In the genomic region with DNA sequence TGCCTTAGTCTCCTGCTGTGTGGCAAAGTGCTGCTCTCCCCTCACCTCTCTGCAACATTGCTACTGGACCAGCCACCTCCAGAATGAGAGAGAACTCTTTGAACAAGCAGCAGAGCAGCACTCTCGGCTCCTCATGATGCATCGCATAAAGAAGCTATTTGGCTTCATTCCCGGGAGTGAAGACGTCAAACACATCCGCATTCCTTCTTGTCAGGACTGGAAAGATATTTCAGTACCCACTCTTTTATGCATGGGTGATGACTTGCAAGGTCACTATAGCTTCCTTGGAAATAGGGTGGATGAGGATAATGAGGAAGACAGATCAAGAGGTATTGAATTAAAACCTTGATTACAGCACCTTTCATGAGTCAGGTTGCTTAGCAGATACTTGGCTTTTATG, we compare ENCODE assay signal across 11 cellular contexts. TPM values are rescaled to one million over a fixed set of nuclear protein-coding genes. Genes with fewer than 3 reads are reported as not detected.
A peak's percentile ranks its signal among the peaks of the same experiment; 100 is the strongest.
DNase-seq lines count a peak whose midpoint lies in the region; ATAC-seq and TF ChIP-seq lines count a peak whose summit lies in the region.
"Had no signal": no experiment of that assay in that cellular context is flagged by ENCODE, and none has a peak within 500 bp of the region (broad histone marks: within the 10 kb centered on the region; RNA-seq: fewer than 3 reads in every experiment).

No MANE protein-coding gene starts in this region.

- H3K4me3 Mint-ChIP-seq in Caco-2 (ENCODE audit: unreplicated experiment) = no peak overlapping the region

- ATAC-seq in right cardiac atrium = peak; percentile 60 to 80
- peak; percentile 65 for ATAC-seq in upper lobe of right lung
- no peak for ATAC-seq in HG03521 (IDR thresholded peaks at IDR 0.05; ENCODE audit: unreplicated experiment)
- no peak for ATAC-seq in GM18511 (IDR thresholded peaks at IDR 0.05; ENCODE audit: unreplicated experiment)
- ATAC-seq: activated naive CD4-positive, alpha-beta T cell treated with anti-CD3 and anti-CD28 coated beads, Interleukin-2, amount 50 U/mL, for 72 hours had no signal

- CTCF ChIA-PET in Caco-2 (lab: Charles Lee) = no interaction called here

- intact Hi-C loops in right cardiac atrium (cut with DNase I) = no loop called here
- intact Hi-C loops in upper lobe of right lung (cut with DNase I) = no loop called here
- intact Hi-C loops in Caco-2 (cut with micrococcal nuclease; ENCODE audit: unreplicated experiment) = no loop called here

- H3K9me3 Mint-ChIP-seq in Caco-2 (ENCODE audit: unreplicated experiment) = no peaks in the 10 kb centered on the region
- H3K9me3 Mint-ChIP-seq: activated naive CD4-positive, alpha-beta T cell treated with anti-CD3 and anti-CD28 coated beads, Interleukin-2, amount 50 U/mL, for 72 hours had no signal

- peaks cover 16% of the 10 kb centered on the region for H3K4me1 Mint-ChIP-seq in Caco-2 (ENCODE audit: low read depth, unreplicated experiment)

- no peak overlapping the region for H3K27ac Mint-ChIP-seq in Caco-2 (ENCODE audit: unreplicated experiment)
- H3K27ac Mint-ChIP-seq: activated naive CD4-positive, alpha-beta T cell treated with anti-CD3 and anti-CD28 coated beads, Interleukin-2, amount 50 U/mL, for 72 hours had no signal

- H3K27me3 ChIP-seq in right cardiac atrium (ENCODE audit: control insufficient read depth, insufficient read depth) (no peaks in the 10 kb centered on the region), upper lobe of right lung (no peaks in the 10 kb centered on the region), Caco-2 (replicated peaks; ENCODE audit: control insufficient read depth, insufficient read depth, low read length) (no peaks in the 10 kb centered on the region)
- H3K27me3 ChIP-seq: BLaER1 treated with 17β-estradiol and CSF1 and Interleukin-3, amounts not matched to agents 10 nM and 100 nM had no signal

- H3K4me1 ChIP-seq in right cardiac atrium (ENCODE audit: control insufficient read depth, insufficient read depth, low read length) (peaks cover 3% of the 10 kb centered on the region), upper lobe of right lung (no peaks in the 10 kb centered on the region), Caco-2 (peaks cover 7% of the 10 kb centered on the region)
- H3K4me1 ChIP-seq: BLaER1 treated with 17β-estradiol and CSF1 and Interleukin-3, amounts not matched to agents 10 nM and 100 nM had no signal

- DNase-seq in SIG-M5 treated with dmso at 0.1 percent for 504 hours (lab: John Stamatoyannopoulos, UW; ENCODE audit: unreplicated experiment) (peak; percentile 18), SIG-M5 (lab: John Stamatoyannopoulos, UW) (no peak), T1000 (lab: John Stamatoyannopoulos, UW) (peak; percentile 41), right cardiac atrium (peak in 1 of 3 donors; percentile 21), upper lobe of right lung (no peak), Caco-2 (no peak)

- no peak for TF ChIP-seq CTCF in upper lobe of right lung (IDR thresholded peaks at IDR 0.05)
- no peak for TF ChIP-seq CTCF in Caco-2 (IDR thresholded peaks at IDR 0.05; ENCODE audit: insufficient read depth in 1 of 2, low read depth in 1 of 2, low read length in 1 of 2, severe bottlenecking in 1 of 2, unreplicated experiment in 1 of 2)

- BruUV-seq in Caco-2 (replicated peaks; lab: Mats Ljungman, UMichigan) = no TSS peak

- H3K4me3 ChIP-seq in right cardiac atrium (ENCODE audit: low read length) (no peak overlapping the region), upper lobe of right lung (no peak overlapping the region), Caco-2 (ENCODE audit: low read depth, low read length) (no peak overlapping the region)
- H3K4me3 ChIP-seq: BLaER1 treated with 17β-estradiol and CSF1 and Interleukin-3, amounts not matched to agents 10 nM and 100 nM had no signal

- H3K27ac ChIP-seq in right cardiac atrium (ENCODE audit: low read length) = peak overlapping the region; percentile 58
- H3K27ac ChIP-seq in upper lobe of right lung = no peak overlapping the region
- H3K27ac ChIP-seq: BLaER1 treated with 17β-estradiol and CSF1 and Interleukin-3, amounts not matched to agents 10 nM and 100 nM; HL-60 had no signal

- WGBS in right cardiac atrium = 18% methylated on average over 5 of the region's 5 CpGs

- no peaks in the 10 kb centered on the region for H3K9me3 ChIP-seq in right cardiac atrium (ENCODE audit: control insufficient read depth, low read length)
- H3K9me3 ChIP-seq in upper lobe of right lung = no peaks in the 10 kb centered on the region
- H3K9me3 ChIP-seq in Caco-2 = no peaks in the 10 kb centered on the region
- H3K9me3 ChIP-seq: BLaER1 treated with 17β-estradiol and CSF1 and Interleukin-3, amounts not matched to agents 10 nM and 100 nM had no signal

- H3K36me3 Mint-ChIP-seq in Caco-2 (ENCODE audit: insufficient read depth, unreplicated experiment) = peaks cover 5% of the 10 kb centered on the region
- H3K36me3 Mint-ChIP-seq: activated naive CD4-positive, alpha-beta T cell treated with anti-CD3 and anti-CD28 coated beads, Interleukin-2, amount 50 U/mL, for 72 hours had no signal

- H3K27me3 Mint-ChIP-seq in Caco-2 (ENCODE audit: insufficient read depth, unreplicated experiment) = no peaks in the 10 kb centered on the region

- POLR2A ChIA-PET in Caco-2 (lab: Charles Lee) = no interaction called here

- H3K36me3 ChIP-seq in upper lobe of right lung = no peaks in the 10 kb centered on the region
- no peaks in the 10 kb centered on the region for H3K36me3 ChIP-seq in Caco-2 (ENCODE audit: control insufficient read depth, insufficient read depth, low read length)
- H3K36me3 ChIP-seq: BLaER1 treated with 17β-estradiol and CSF1 and Interleukin-3, amounts not matched to agents 10 nM and 100 nM had no signal

RNA-seq across cellular contexts. Expression of a gene that starts 4.3 kb away (rescaled TPM):
- total RNA-seq in right cardiac atrium (under 1 TPM in 1 of 4 donors, not detected in 3; 0.26 TPM), upper lobe of right lung (not detected), Caco-2 (2022) (1.8 and 3.4 TPM in 2 replicates)
- 0.20 TPM for polyA plus RNA-seq in right cardiac atrium
- total RNA-seq: activated naive CD4-positive, alpha-beta T cell treated with anti-CD3 and anti-CD28 coated beads, Interleukin-2, amount 50 U/mL, for 72 hours had no signal

RNA-seq across cellular contexts. Expression of a gene that starts 12.4 kb away (rescaled TPM):
- total RNA-seq in right cardiac atrium (under 1 TPM; 0.20 to 0.32 (median 0.23) TPM), upper lobe of right lung (0.64 TPM), Caco-2 (2022) (not detected in 2 replicates)
- polyA plus RNA-seq in right cardiac atrium = 0.18 TPM
- total RNA-seq: activated naive CD4-positive, alpha-beta T cell treated with anti-CD3 and anti-CD28 coated beads, Interleukin-2, amount 50 U/mL, for 72 hours had no signal

RNA-seq across cellular contexts. Expression of a gene that starts 13.4 kb away (rescaled TPM):
- total RNA-seq in right cardiac atrium (10 to 100 TPM; 57.2 to 68.6 (median 63.2) TPM), upper lobe of right lung (37.4 TPM), Caco-2 (2022) (35.0 and 37.9 TPM in 2 replicates)
- 90.8 TPM for polyA plus RNA-seq in right cardiac atrium

RNA-seq across cellular contexts. Expression of a gene that starts 46.4 kb away (rescaled TPM):
- total RNA-seq in right cardiac atrium (1 to 10 TPM; 2.0 to 2.8 (median 2.4) TPM), upper lobe of right lung (1.9 TPM), Caco-2 (2022) (1.1 and 1.3 TPM in 2 replicates)
- 1.2 TPM for polyA plus RNA-seq in right cardiac atrium
- total RNA-seq: activated naive CD4-positive, alpha-beta T cell treated with anti-CD3 and anti-CD28 coated beads, Interleukin-2, amount 50 U/mL, for 72 hours had no signal

RNA-seq across cellular contexts. Expression of a gene that starts 58.4 kb away (rescaled TPM):
- total RNA-seq in right cardiac atrium = under 1 TPM; 0.15 to 0.72 (median 0.20) TPM
- 0.20 TPM for polyA plus RNA-seq in right cardiac atrium
- 0.72 TPM for total RNA-seq in upper lobe of right lung
- 0.20 and 0.23 TPM in 2 replicates for total RNA-seq in Caco-2 (2022)

Comparison
In these comparisons a context has a peak if more than half of its experiments do, and no peak if none do; other contexts are left out.
1. DNase-seq: peak in SIG-M5 treated with dmso at 0.1 percent for 504 hours (single experiment) and T1000 (single experiment); none in SIG-M5 (single experiment), upper lobe of right lung (single experiment) and Caco-2 (0 of 2).
2. ATAC-seq: peak in right cardiac atrium (2 of 2) and upper lobe of right lung (single experiment); none in HG03521 (single experiment) and GM18511 (single experiment).